Comparison of ENCODE assay signal across 8 cellular contexts in genomic region chr19:42113641-42114348, GRCh38. TPM values are rescaled to one million over a fixed set of nuclear protein-coding genes. Genes with fewer than 3 reads are reported as not detected.
DNase-seq lines count a peak whose midpoint lies in the region; ATAC-seq and TF ChIP-seq lines count a peak whose summit lies in the region.

No MANE protein-coding gene starts in this region.

- no peak for DNase-seq in activated naive CD4-positive, alpha-beta T cell treated with anti-CD3 and anti-CD28 coated beads, Interleukin-2, amount 50 U/mL, for 72 hours (ENCODE audit: low spot score in 2 of 2)
- DNase-seq in activated naive CD4-positive, alpha-beta T cell treated with Interleukin-2 at 50 U/mL for 16 hours: no peak
- DNase-seq in NCI-H510A treated with DMSO at 0.1 percent for 48 hours (lab: John Stamatoyannopoulos, UW) (peak; percentile 40), neural crest cell (ENCODE audit: low read depth, low spot score) (no peak), left lobe of liver (ENCODE audit: low spot score) (no peak), anterior cingulate cortex (lab: John Stamatoyannopoulos, UW) (no peak)
- DNase-seq in central memory CD8-positive, alpha-beta T cell (ENCODE audit: low spot score in 2 of 2): no peak

- ATAC-seq in activated naive CD4-positive, alpha-beta T cell treated with anti-CD3 and anti-CD28 coated beads, Interleukin-2, amount 50 U/mL, for 72 hours: peak in 1 of 2 donors; percentile 16
- ATAC-seq in HG02642 (IDR thresholded peaks at IDR 0.05; ENCODE audit: poor library complexity, unreplicated experiment) (peak; percentile 45), left lobe of liver (no peak)
- no peak for ATAC-seq in central memory CD8-positive, alpha-beta T cell (replicated peaks; ENCODE audit: extremely low read depth, poor library complexity, severe bottlenecking)

- H3K27me3 Mint-ChIP-seq in central memory CD8-positive, alpha-beta T cell: no peaks in the 10 kb centered on the region
- peaks cover 3% of the 10 kb centered on the region for H3K27me3 Mint-ChIP-seq in neural crest cell (ENCODE audit: low read depth)

- peak overlapping the region; percentile 71 to 90 for H3K27ac Mint-ChIP-seq in activated naive CD4-positive, alpha-beta T cell treated with anti-CD3 and anti-CD28 coated beads, Interleukin-2, amount 50 U/mL, for 72 hours
- H3K27ac Mint-ChIP-seq in central memory CD8-positive, alpha-beta T cell (ENCODE audit: low read depth): peak overlapping the region; percentile 58
- peak overlapping the region; percentile 20 for H3K27ac Mint-ChIP-seq in neural crest cell (ENCODE audit: unreplicated experiment)

- no peaks in the 10 kb centered on the region for H3K9me3 Mint-ChIP-seq in activated naive CD4-positive, alpha-beta T cell treated with anti-CD3 and anti-CD28 coated beads, Interleukin-2, amount 50 U/mL, for 72 hours
- no peaks in the 10 kb centered on the region for H3K9me3 Mint-ChIP-seq in central memory CD8-positive, alpha-beta T cell
- no peaks in the 10 kb centered on the region for H3K9me3 Mint-ChIP-seq in neural crest cell

- H3K4me3 Mint-ChIP-seq in central memory CD8-positive, alpha-beta T cell: no peak overlapping the region
- no peak overlapping the region for H3K4me3 Mint-ChIP-seq in neural crest cell

- no peak for TF ChIP-seq CTCF in neural crest cell (conservative IDR thresholded peaks at IDR 0.05)

- peaks cover 8% of the 10 kb centered on the region for H3K4me1 Mint-ChIP-seq in central memory CD8-positive, alpha-beta T cell
- peaks cover 9% of the 10 kb centered on the region for H3K4me1 Mint-ChIP-seq in neural crest cell

- peaks cover 7 to 28% of the 10 kb centered on the region in 2 donors for H3K36me3 Mint-ChIP-seq in activated naive CD4-positive, alpha-beta T cell treated with anti-CD3 and anti-CD28 coated beads, Interleukin-2, amount 50 U/mL, for 72 hours
- peaks cover 15% of the 10 kb centered on the region for H3K36me3 Mint-ChIP-seq in central memory CD8-positive, alpha-beta T cell (ENCODE audit: insufficient read depth)
- no peaks in the 10 kb centered on the region for H3K36me3 Mint-ChIP-seq in neural crest cell (ENCODE audit: low read depth)

RNA-seq across cellular contexts. Expression of gene POU2F2, which starts 18.5 kb away (rescaled TPM):
- 10 to 100 TPM; 34.2 to 39.6 TPM for total RNA-seq in activated naive CD4-positive, alpha-beta T cell treated with anti-CD3 and anti-CD28 coated beads, Interleukin-2, amount 50 U/mL, for 72 hours
- total RNA-seq in neural crest cell (2.3 and 2.5 TPM in 2 replicates), left lobe of liver (0.83 TPM)

RNA-seq across cellular contexts. Expression of gene ZNF574, which starts 37.8 kb away (rescaled TPM):
- total RNA-seq in activated naive CD4-positive, alpha-beta T cell treated with anti-CD3 and anti-CD28 coated beads, Interleukin-2, amount 50 U/mL, for 72 hours: 10 to 100 TPM; 12.5 to 13.9 TPM
- total RNA-seq in neural crest cell (25.6 and 26.0 TPM in 2 replicates), left lobe of liver (5.4 TPM)

RNA-seq across cellular contexts. Expression of gene GRIK5, which starts 43.8 kb away (rescaled TPM):
- total RNA-seq in activated naive CD4-positive, alpha-beta T cell treated with anti-CD3 and anti-CD28 coated beads, Interleukin-2, amount 50 U/mL, for 72 hours: 1 to 10 TPM; 3.5 to 4.0 TPM
- 3.7 and 3.8 TPM in 2 replicates for total RNA-seq in neural crest cell
- 0.25 TPM for total RNA-seq in left lobe of liver

Comparison
In these comparisons a context has a peak if more than half of its experiments do, and no peak if none do; other contexts are left out.
1. H3K27ac Mint-ChIP-seq: peak in every context shown above with its lines; median percentile 80 in activated naive CD4-positive, alpha-beta T cell treated with anti-CD3 and anti-CD28 coated beads, Interleukin-2, amount 50 U/mL, for 72 hours; 58 in central memory CD8-positive, alpha-beta T cell; 20 in neural crest cell.
2. RNA of gene POU2F2, which starts 18.5 kb away (total RNA-seq): 34.2 to 39.6 TPM in activated naive CD4-positive, alpha-beta T cell treated with anti-CD3 and anti-CD28 coated beads, Interleukin-2, amount 50 U/mL, for 72 hours; 2.3 to 2.5 TPM in neural crest cell and 0.83 TPM in left lobe of liver (single experiment); every median in the first group is over 10 times any median in the second.